Comparison of ENCODE assay signal across 9 cellular contexts in genomic region chr19:17861542-17862402, GRCh38. TPM values are rescaled to one million over a fixed set of nuclear protein-coding genes. Genes with fewer than 3 reads are reported as not detected.
DNase-seq lines count a peak whose midpoint lies in the region; ATAC-seq and TF ChIP-seq lines count a peak whose summit lies in the region.
"Had no signal": no experiment of that assay in that cellular context is flagged by ENCODE, and none has a peak within 500 bp of the region (broad histone marks: within the 10 kb centered on the region; RNA-seq: fewer than 3 reads in every experiment).

No MANE protein-coding gene starts in this region.

- H3K4me3 Mint-ChIP-seq in activated T-helper 17 cell treated with anti-CD3 and anti-CD28 coated beads, Interleukin-2, amount 50 U/mL, for 72 hours, result peak overlapping the region; percentile 96

- no peak for TF ChIP-seq CTCF in 22Rv1 (IDR thresholded peaks at IDR 0.05)

- peak overlapping the region; percentile 84 for H3K27ac ChIP-seq in 22Rv1
- H3K27ac ChIP-seq in iPS-20b (ENCODE audit: low read length), result no peak overlapping the region

- peak overlapping the region; percentile 99 for H3K9ac ChIP-seq in iPS-20b (ENCODE audit: low read depth, low read length)

- peak overlapping the region; percentile 93 for H3K4me3 ChIP-seq in iPS-20b (ENCODE audit: low read length)

- H3K36me3 Mint-ChIP-seq in activated T-helper 17 cell treated with anti-CD3 and anti-CD28 coated beads, Interleukin-2, amount 50 U/mL, for 72 hours (ENCODE audit: low read depth), result peaks cover 61% of the 10 kb centered on the region

- H3K27ac Mint-ChIP-seq in activated T-helper 17 cell treated with anti-CD3 and anti-CD28 coated beads, Interleukin-2, amount 50 U/mL, for 72 hours, result peak overlapping the region; percentile 99

- peak; percentile 18 for TF ChIP-seq POLR2A in GM19193 (IDR thresholded peaks at IDR 0.05; ENCODE audit: extremely low read depth, insufficient read depth, insufficient read length)

- H3K4me1 Mint-ChIP-seq in activated T-helper 17 cell treated with anti-CD3 and anti-CD28 coated beads, Interleukin-2, amount 50 U/mL, for 72 hours, result peaks cover 16% of the 10 kb centered on the region

- no peaks in the 10 kb centered on the region for H3K9me3 Mint-ChIP-seq in activated T-helper 17 cell treated with anti-CD3 and anti-CD28 coated beads, Interleukin-2, amount 50 U/mL, for 72 hours

- peaks cover 55% of the 10 kb centered on the region for H3K36me3 ChIP-seq in iPS-20b (ENCODE audit: insufficient read depth, low read depth, low read length)

- H3K9me3 ChIP-seq in iPS-20b (ENCODE audit: insufficient read depth, low read depth, low read length), result no peaks in the 10 kb centered on the region

- H3K4me1 ChIP-seq in iPS-20b (ENCODE audit: insufficient read depth, low read length), result no peaks in the 10 kb centered on the region

- ATAC-seq in activated T-helper 17 cell treated with anti-CD3 and anti-CD28 coated beads, Interleukin-2, amount 50 U/mL, for 72 hours (replicated peaks), result no peak
- ATAC-seq in HG03378 (IDR thresholded peaks at IDR 0.05; ENCODE audit: unreplicated experiment), result no peak
- no peak for ATAC-seq in HG03097 (IDR thresholded peaks at IDR 0.05; ENCODE audit: low FRiP score, unreplicated experiment)
- ATAC-seq in HG03571 (IDR thresholded peaks at IDR 0.05; ENCODE audit: unreplicated experiment), result no peak

- no peak for DNase-seq in hypothalamus (lab: John Stamatoyannopoulos, UW)

- H3K27me3 Mint-ChIP-seq in activated T-helper 17 cell treated with anti-CD3 and anti-CD28 coated beads, Interleukin-2, amount 50 U/mL, for 72 hours, result no peaks in the 10 kb centered on the region

- H3K27me3 ChIP-seq in iPS-20b (ENCODE audit: insufficient read depth, low read length), result no peaks in the 10 kb centered on the region

RNA-seq across cellular contexts. Expression of gene RPL18A, which starts 2.1 kb away (rescaled TPM):
- total RNA-seq in activated T-helper 17 cell treated with anti-CD3 and anti-CD28 coated beads, Interleukin-2, amount 50 U/mL, for 72 hours, result 1,000 to 10,000 TPM; 2,920 to 3,543 TPM

RNA-seq across cellular contexts. Expression of gene SLC5A5, which starts 10.0 kb away (rescaled TPM):
- total RNA-seq in activated T-helper 17 cell treated with anti-CD3 and anti-CD28 coated beads, Interleukin-2, amount 50 U/mL, for 72 hours, result 1 to 10 TPM in 1 of 2 donors, under 1 TPM in 1; 0.65 to 1.4 TPM
- total RNA-seq: glomerular endothelial cell had no signal

RNA-seq across cellular contexts. Expression of gene JAK3, which starts 14.0 kb away (rescaled TPM):
- 100 to 1,000 TPM; 186 to 250 TPM for total RNA-seq in activated T-helper 17 cell treated with anti-CD3 and anti-CD28 coated beads, Interleukin-2, amount 50 U/mL, for 72 hours

RNA-seq across cellular contexts. Expression of gene INSL3, which starts 40.5 kb away (rescaled TPM):
- 1 to 10 TPM; 7.6 to 8.3 TPM for total RNA-seq in activated T-helper 17 cell treated with anti-CD3 and anti-CD28 coated beads, Interleukin-2, amount 50 U/mL, for 72 hours
- total RNA-seq: glomerular endothelial cell had no signal
